1 cellular context compared by ENCODE assay signal in the genomic region with DNA sequence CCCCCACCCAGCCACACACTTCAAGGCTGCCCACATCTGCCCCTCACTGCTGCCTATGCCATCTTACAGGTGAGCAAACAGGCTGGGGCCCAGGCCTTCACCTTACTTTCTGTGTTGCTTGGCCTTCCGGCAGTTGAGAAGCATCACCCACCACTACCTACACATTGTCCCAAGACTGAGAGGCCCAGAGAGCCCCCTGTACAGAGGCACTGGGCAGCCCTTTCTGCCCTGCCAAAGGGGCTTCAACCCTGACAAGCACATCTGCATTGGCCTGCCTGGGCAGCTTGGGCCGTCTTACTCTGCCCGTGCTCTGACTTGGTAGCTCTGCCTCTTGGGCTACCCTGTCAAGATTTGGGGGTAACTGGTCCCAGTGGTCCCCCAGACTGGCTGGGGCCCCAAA.
TF ChIP-seq lines count a peak whose summit lies in the region.

No MANE protein-coding gene starts in this region.

TF ChIP-seq in SK-N-SH, 30 proteins besides CTCF, POLR2A, EP300 and RAD21 (continued from another document):
- TF ChIP-seq, protein P1, sequence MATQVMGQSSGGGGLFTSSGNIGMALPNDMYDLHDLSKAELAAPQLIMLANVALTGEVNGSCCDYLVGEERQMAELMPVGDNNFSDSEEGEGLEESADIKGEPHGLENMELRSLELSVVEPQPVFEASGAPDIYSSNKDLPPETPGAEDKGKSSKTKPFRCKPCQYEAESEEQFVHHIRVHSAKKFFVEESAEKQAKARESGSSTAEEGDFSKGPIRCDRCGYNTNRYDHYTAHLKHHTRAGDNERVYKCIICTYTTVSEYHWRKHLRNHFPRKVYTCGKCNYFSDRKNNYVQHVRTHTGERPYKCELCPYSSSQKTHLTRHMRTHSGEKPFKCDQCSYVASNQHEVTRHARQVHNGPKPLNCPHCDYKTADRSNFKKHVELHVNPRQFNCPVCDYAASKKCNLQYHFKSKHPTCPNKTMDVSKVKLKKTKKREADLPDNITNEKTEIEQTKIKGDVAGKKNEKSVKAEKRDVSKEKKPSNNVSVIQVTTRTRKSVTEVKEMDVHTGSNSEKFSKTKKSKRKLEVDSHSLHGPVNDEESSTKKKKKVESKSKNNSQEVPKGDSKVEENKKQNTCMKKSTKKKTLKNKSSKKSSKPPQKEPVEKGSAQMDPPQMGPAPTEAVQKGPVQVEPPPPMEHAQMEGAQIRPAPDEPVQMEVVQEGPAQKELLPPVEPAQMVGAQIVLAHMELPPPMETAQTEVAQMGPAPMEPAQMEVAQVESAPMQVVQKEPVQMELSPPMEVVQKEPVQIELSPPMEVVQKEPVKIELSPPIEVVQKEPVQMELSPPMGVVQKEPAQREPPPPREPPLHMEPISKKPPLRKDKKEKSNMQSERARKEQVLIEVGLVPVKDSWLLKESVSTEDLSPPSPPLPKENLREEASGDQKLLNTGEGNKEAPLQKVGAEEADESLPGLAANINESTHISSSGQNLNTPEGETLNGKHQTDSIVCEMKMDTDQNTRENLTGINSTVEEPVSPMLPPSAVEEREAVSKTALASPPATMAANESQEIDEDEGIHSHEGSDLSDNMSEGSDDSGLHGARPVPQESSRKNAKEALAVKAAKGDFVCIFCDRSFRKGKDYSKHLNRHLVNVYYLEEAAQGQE (IDR thresholded peaks at IDR 0.05; ENCODE audit: low read depth, low read length): no peak
- TF ChIP-seq JUND (IDR thresholded peaks at IDR 0.05): no peak
- TF ChIP-seq NFIC (IDR thresholded peaks at IDR 0.05; ENCODE audit: borderline replicate concordance): no peak
- TF ChIP-seq TCF12 (IDR thresholded peaks at IDR 0.05): no peak
- TF ChIP-seq, protein P2, sequence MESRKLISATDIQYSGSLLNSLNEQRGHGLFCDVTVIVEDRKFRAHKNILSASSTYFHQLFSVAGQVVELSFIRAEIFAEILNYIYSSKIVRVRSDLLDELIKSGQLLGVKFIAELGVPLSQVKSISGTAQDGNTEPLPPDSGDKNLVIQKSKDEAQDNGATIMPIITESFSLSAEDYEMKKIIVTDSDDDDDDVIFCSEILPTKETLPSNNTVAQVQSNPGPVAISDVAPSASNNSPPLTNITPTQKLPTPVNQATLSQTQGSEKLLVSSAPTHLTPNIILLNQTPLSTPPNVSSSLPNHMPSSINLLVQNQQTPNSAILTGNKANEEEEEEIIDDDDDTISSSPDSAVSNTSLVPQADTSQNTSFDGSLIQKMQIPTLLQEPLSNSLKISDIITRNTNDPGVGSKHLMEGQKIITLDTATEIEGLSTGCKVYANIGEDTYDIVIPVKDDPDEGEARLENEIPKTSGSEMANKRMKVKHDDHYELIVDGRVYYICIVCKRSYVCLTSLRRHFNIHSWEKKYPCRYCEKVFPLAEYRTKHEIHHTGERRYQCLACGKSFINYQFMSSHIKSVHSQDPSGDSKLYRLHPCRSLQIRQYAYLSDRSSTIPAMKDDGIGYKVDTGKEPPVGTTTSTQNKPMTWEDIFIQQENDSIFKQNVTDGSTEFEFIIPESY (IDR thresholded peaks at IDR 0.05; ENCODE audit: borderline replicate concordance, low read depth): no peak
- no peak for TF ChIP-seq FOXJ3 (CRISPR knock-in tag; IDR thresholded peaks at IDR 0.05)
- no peak for TF ChIP-seq RXRA (IDR thresholded peaks at IDR 0.05; ENCODE audit: borderline replicate concordance, low read depth)
- TF ChIP-seq EZH2phosphoT487 (IDR thresholded peaks at IDR 0.05; ENCODE audit: borderline replicate concordance, low read depth): no peak
- TF ChIP-seq MEF2A (IDR thresholded peaks at IDR 0.05; ENCODE audit: borderline replicate concordance, low read depth): no peak
- TF ChIP-seq TAF1 (IDR thresholded peaks at IDR 0.05; ENCODE audit: borderline replicate concordance, low read depth, low read length): no peak
- TF ChIP-seq, protein P3, sequence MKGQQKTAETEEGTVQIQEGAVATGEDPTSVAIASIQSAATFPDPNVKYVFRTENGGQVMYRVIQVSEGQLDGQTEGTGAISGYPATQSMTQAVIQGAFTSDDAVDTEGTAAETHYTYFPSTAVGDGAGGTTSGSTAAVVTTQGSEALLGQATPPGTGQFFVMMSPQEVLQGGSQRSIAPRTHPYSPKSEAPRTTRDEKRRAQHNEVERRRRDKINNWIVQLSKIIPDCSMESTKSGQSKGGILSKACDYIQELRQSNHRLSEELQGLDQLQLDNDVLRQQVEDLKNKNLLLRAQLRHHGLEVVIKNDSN (IDR thresholded peaks at IDR 0.05; ENCODE audit: borderline replicate concordance, low read depth): no peak
- TF ChIP-seq YY1 (IDR thresholded peaks at IDR 0.05; ENCODE audit: low read depth): no peak
